In genomic region chr2:197311521-197312033, GRCh38 we compare ENCODE assay signal across 8 cellular contexts. TPM values are rescaled to one million over a fixed set of nuclear protein-coding genes. Genes with fewer than 3 reads are reported as not detected.
DNase-seq lines count a peak whose midpoint lies in the region; ATAC-seq, FAIRE-seq and TF ChIP-seq lines count a peak whose summit lies in the region.

No MANE protein-coding gene starts in this region.

- POLR2A ChIA-PET in A673 (lab: Charles Lee; ENCODE audit: low non-redundant PET): no interaction called here

- peaks cover 57% of the 10 kb centered on the region for H3K4me1 Mint-ChIP-seq in activated T-helper 1 cell treated with anti-CD3 and anti-CD28 coated beads, Interleukin-12 subunit alpha, Interleukin-12 subunit beta, Interleukin-2, Interleukin-4 antibody, amounts not matched to agents 30 ng/mL and 10 ng/mL and 1 ng/mL, durations not matched to agents 14 hours and 24 hours and 36 hours (ENCODE audit: low read depth)

- no peaks in the 10 kb centered on the region for H3K36me3 ChIP-seq in A673 (ENCODE audit: insufficient read depth, low read length, poor library complexity, severe bottlenecking)
- H3K36me3 ChIP-seq in lower lobe of right lung: no peaks in the 10 kb centered on the region
- no peaks in the 10 kb centered on the region for H3K36me3 ChIP-seq in prostate gland

- peaks cover 16% of the 10 kb centered on the region for H3K4me1 ChIP-seq in A673 (ENCODE audit: insufficient read depth, low read length, poor library complexity, severe bottlenecking)
- peaks cover 38% of the 10 kb centered on the region for H3K4me1 ChIP-seq in lower lobe of right lung
- no peaks in the 10 kb centered on the region for H3K4me1 ChIP-seq in prostate gland (replicated peaks)

- H3K9me3 ChIP-seq in A673 (ENCODE audit: low read depth, low read length, poor library complexity, severe bottlenecking) (no peaks in the 10 kb centered on the region), lower lobe of right lung (no peaks in the 10 kb centered on the region), prostate gland (no peaks in the 10 kb centered on the region)

- DNase-seq in A673 (ENCODE audit: low spot score) (no peak), GM19239 (ENCODE audit: insufficient read length, low spot score) (no peak), lower lobe of right lung (no peak), prostate gland (ENCODE audit: low spot score) (no peak)
- no peak for DNase-seq in activated T-helper 1 cell treated with anti-CD3 and anti-CD28 coated beads, Interleukin-12 subunit alpha, Interleukin-12 subunit beta, Interleukin-2, Interleukin-4 antibody, amounts not matched to agents 30 ng/mL and 10 ng/mL and 1 ng/mL, durations not matched to agents 14 hours and 24 hours and 36 hours (ENCODE audit: low spot score)

- H3K9me3 Mint-ChIP-seq in activated T-helper 1 cell treated with anti-CD3 and anti-CD28 coated beads, Interleukin-12 subunit alpha, Interleukin-12 subunit beta, Interleukin-2, Interleukin-4 antibody, amounts not matched to agents 30 ng/mL and 10 ng/mL and 1 ng/mL, durations not matched to agents 14 hours and 24 hours and 36 hours: no peaks in the 10 kb centered on the region

- 31% methylated on average over 5 of the region's 5 CpGs for WGBS in prostate gland

- H3K27ac Mint-ChIP-seq in activated T-helper 1 cell treated with anti-CD3 and anti-CD28 coated beads, Interleukin-12 subunit alpha, Interleukin-12 subunit beta, Interleukin-2, Interleukin-4 antibody, amounts not matched to agents 30 ng/mL and 10 ng/mL and 1 ng/mL, durations not matched to agents 14 hours and 24 hours and 36 hours: peak overlapping the region; percentile 90

- intact Hi-C loops in A673 (cut with micrococcal nuclease; ENCODE audit: unreplicated experiment): loop anchor here (2.0 to 5.0 kb wide), 2 partner anchors 121 to 199 kb away; no protein-coding TSS in a partner anchor
- intact Hi-C loops in activated T-helper 1 cell treated with anti-CD3 and anti-CD28 coated beads, Interleukin-12 subunit alpha, Interleukin-12 subunit beta, Interleukin-2, Interleukin-4 antibody, amounts not matched to agents 30 ng/mL and 10 ng/mL and 1 ng/mL, durations not matched to agents 14 hours and 24 hours and 36 hours (cut with micrococcal nuclease): loop anchor here (1.0 to 5.0 kb wide), 4 partner anchors 12 to 384 kb away; partner anchors contain the start of gene PGAP1
- intact Hi-C loops in lower lobe of right lung (cut with DNase I): no loop called here
- intact Hi-C loops in prostate gland (cut with DNase I): loop anchor here (2.0 to 5.0 kb wide), 2 partner anchors 197 to 299 kb away; no protein-coding TSS in a partner anchor

- peak; percentile 28 for FAIRE-seq in GM19239 (lab: Jason Lieb, UNC)

- no peak overlapping the region for H3K27ac ChIP-seq in A673 (ENCODE audit: low read depth, low read length, poor library complexity, severe bottlenecking)
- H3K27ac ChIP-seq in lower lobe of right lung: peak overlapping the region; percentile 91
- no peak overlapping the region for H3K27ac ChIP-seq in prostate gland

- ATAC-seq in lower lobe of right lung (peak in 1 of 2 donors; percentile 21), HG02763 (IDR thresholded peaks at IDR 0.05; ENCODE audit: unreplicated experiment) (no peak), GM21529 (IDR thresholded peaks at IDR 0.05; ENCODE audit: unreplicated experiment) (no peak)
- ATAC-seq in activated CD4-positive, CD25-positive, alpha-beta regulatory T cell treated with anti-CD3 and anti-CD28 coated beads, Interleukin-2, amount 50 U/mL, for 24 hours: no peak

- no TSS peak for BruUV-seq in A673 (replicated peaks; lab: Mats Ljungman, UMichigan)

- H3K4me3 ChIP-seq in A673 (ENCODE audit: low read depth, low read length, poor library complexity, severe bottlenecking) (peak overlapping the region; percentile 61), lower lobe of right lung (peak overlapping the region; percentile 76), prostate gland (no peak overlapping the region)

- CTCF ChIA-PET in A673 (lab: Charles Lee): interaction anchor here (0.6 to 0.8 kb wide), 2 partner anchors 198 to 299 kb away, joined by 3 to 4 read pairs; no protein-coding TSS in a partner anchor

- H3K27me3 ChIP-seq in A673 (replicated peaks; ENCODE audit: insufficient read depth, low read depth, low read length, poor library complexity): no peaks in the 10 kb centered on the region
- H3K27me3 ChIP-seq in lower lobe of right lung (ENCODE audit: low read depth): no peaks in the 10 kb centered on the region
- H3K27me3 ChIP-seq in prostate gland (replicated peaks; ENCODE audit: insufficient read depth): no peaks in the 10 kb centered on the region

- no peak for TF ChIP-seq CTCF in A673 (conservative IDR thresholded peaks at IDR 0.05; ENCODE audit: low read depth, low read length)
- no peak for TF ChIP-seq CTCF in lower lobe of right lung (IDR thresholded peaks at IDR 0.05)
- no peak for TF ChIP-seq CTCF in prostate gland (IDR thresholded peaks at IDR 0.05)

- peaks cover 9% of the 10 kb centered on the region for H3K36me3 Mint-ChIP-seq in activated T-helper 1 cell treated with anti-CD3 and anti-CD28 coated beads, Interleukin-12 subunit alpha, Interleukin-12 subunit beta, Interleukin-2, Interleukin-4 antibody, amounts not matched to agents 30 ng/mL and 10 ng/mL and 1 ng/mL, durations not matched to agents 14 hours and 24 hours and 36 hours (ENCODE audit: low read depth)

- peak overlapping the region; percentile 85 for H3K4me3 Mint-ChIP-seq in activated T-helper 1 cell treated with anti-CD3 and anti-CD28 coated beads, Interleukin-12 subunit alpha, Interleukin-12 subunit beta, Interleukin-2, Interleukin-4 antibody, amounts not matched to agents 30 ng/mL and 10 ng/mL and 1 ng/mL, durations not matched to agents 14 hours and 24 hours and 36 hours

- no peak for TF ChIP-seq POLR2A in prostate gland (IDR thresholded peaks at IDR 0.05)

- no peaks in the 10 kb centered on the region for H3K27me3 Mint-ChIP-seq in activated T-helper 1 cell treated with anti-CD3 and anti-CD28 coated beads, Interleukin-12 subunit alpha, Interleukin-12 subunit beta, Interleukin-2, Interleukin-4 antibody, amounts not matched to agents 30 ng/mL and 10 ng/mL and 1 ng/mL, durations not matched to agents 14 hours and 24 hours and 36 hours (ENCODE audit: insufficient read depth)

RNA-seq across cellular contexts. Expression of gene ANKRD44, which starts 1.0 kb away (rescaled TPM):
- total RNA-seq in A673 (2021): 17.0 and 22.2 TPM in 2 replicates
- total RNA-seq in activated T-helper 1 cell treated with anti-CD3 and anti-CD28 coated beads, Interleukin-12 subunit alpha, Interleukin-12 subunit beta, Interleukin-2, Interleukin-4 antibody, amounts not matched to agents 30 ng/mL and 10 ng/mL and 1 ng/mL, durations not matched to agents 14 hours and 24 hours and 36 hours: 153 and 159 TPM in 2 replicates
- 58.7 TPM for total RNA-seq in lower lobe of right lung
- 10 to 100 TPM in 1 of 2 donors, 1 to 10 TPM in 1; 6.0 to 11.2 TPM for total RNA-seq in prostate gland

Comparison
In these comparisons a context has a peak if more than half of its experiments do, and no peak if none do; other contexts are left out.
1. H3K4me3 ChIP-seq: peak in A673 (single experiment) and lower lobe of right lung (single experiment); none in prostate gland (0 of 2).